Comparison of ENCODE assay signal across 18 cellular contexts in genomic region chr11:864118-864827, GRCh38.
"Had no signal": no experiment of that assay in that cellular context is flagged by ENCODE, and none has a peak within 500 bp of the region (broad histone marks: within the 10 kb centered on the region; RNA-seq: fewer than 3 reads in every experiment).

No MANE protein-coding gene starts in this region.

- H3K27me3 Mint-ChIP-seq: natural killer cell treated with Interleukin-12 subunit alpha and Interleukin-12 subunit beta and Interleukin-15 and Interleukin-18, amount 100 ng/mL, for 72 hours had no signal

- H3K36me3 Mint-ChIP-seq: natural killer cell treated with Interleukin-12 subunit alpha and Interleukin-12 subunit beta and Interleukin-15 and Interleukin-18, amount 100 ng/mL, for 72 hours had no signal

- ATAC-seq: activated T-cell treated with anti-CD3 and anti-CD28 coated beads, Interleukin-2, amount 50 U/mL, for 4 hours; left cardiac atrium; lower lobe of right lung; natural killer cell treated with Interleukin-12 subunit alpha and Interleukin-12 subunit beta and Interleukin-15 and Interleukin-18, amount 100 ng/mL, for 72 hours had no signal

- H3K4me3 Mint-ChIP-seq: activated T-cell treated with anti-CD3 and anti-CD28 coated beads, Interleukin-2, amount 50 U/mL, for 4 hours; natural killer cell treated with Interleukin-12 subunit alpha and Interleukin-12 subunit beta and Interleukin-15 and Interleukin-18, amount 100 ng/mL, for 72 hours; T-helper 1 cell treated with Interleukin-12 subunit alpha and Interleukin-12 subunit beta and Interleukin-4 antibody, amounts not matched to agents 30 μg/mL and 1 μg/mL, for 36 hours had no signal

- FAIRE-seq: bronchial epithelial cell had no signal

- H3K4me1 ChIP-seq: uterus had no signal

- H3K9me3 ChIP-seq: lower lobe of right lung, transverse colon, uterus had no signal

- H3K27ac Mint-ChIP-seq: natural killer cell treated with Interleukin-12 subunit alpha and Interleukin-12 subunit beta and Interleukin-15 and Interleukin-18, amount 100 ng/mL, for 72 hours; T-helper 1 cell treated with Interleukin-12 subunit alpha and Interleukin-12 subunit beta and Interleukin-4 antibody, amounts not matched to agents 30 μg/mL and 1 μg/mL, for 36 hours had no signal

- H3K27ac ChIP-seq: lower lobe of right lung, transverse colon, uterus had no signal

- H3K27me3 ChIP-seq: hepatocyte, uterus had no signal

- DNase-seq: activated CD4-positive, alpha-beta T cell treated with anti-CD3 and anti-CD28 coated beads, Interleukin-2, amount 50 U/mL, for 1 hour; activated CD4-positive, CD25-positive, alpha-beta regulatory T cell treated with anti-CD3 and anti-CD28 coated beads, Interleukin-2, amount 50 U/mL, for 72 hours; activated CD8-positive, alpha-beta memory T cell treated with anti-CD3 and anti-CD28 coated beads, Interleukin-2, amount 50 U/mL, for 4 hours; activated effector memory CD4-positive, alpha-beta T cell treated with anti-CD3 and anti-CD28 coated beads, Interleukin-2, amount 50 U/mL, for 16 hours; activated naive CD4-positive, alpha-beta T cell treated with anti-CD3 and anti-CD28 coated beads, Interleukin-2, amount 50 U/mL, for 16 hours; activated T-cell treated with anti-CD3 and anti-CD28 coated beads, Interleukin-2, amount 50 U/mL, for 4 hours; cerebellar nuclear complex; effector memory CD4-positive, alpha-beta T cell; foreskin fibroblast; left cardiac atrium; lower lobe of right lung; stimulated activated naive CD4-positive, alpha-beta T cell treated with Interleukin-2 at 50 U/mL for 16 hours; transverse colon; uterus had no signal

- H3K36me3 ChIP-seq: transverse colon, uterus had no signal

- H3K9me3 Mint-ChIP-seq: activated T-cell treated with anti-CD3 and anti-CD28 coated beads, Interleukin-2, amount 50 U/mL, for 4 hours; natural killer cell treated with Interleukin-12 subunit alpha and Interleukin-12 subunit beta and Interleukin-15 and Interleukin-18, amount 100 ng/mL, for 72 hours; T-helper 1 cell treated with Interleukin-12 subunit alpha and Interleukin-12 subunit beta and Interleukin-4 antibody, amounts not matched to agents 30 μg/mL and 1 μg/mL, for 36 hours had no signal

- H3K4me3 ChIP-seq: hepatocyte, lower lobe of right lung, transverse colon, uterus had no signal
